Comparison of ENCODE assay signal across 9 cellular contexts in genomic region chr12:131831635-131832041, GRCh38. TPM values are rescaled to one million over a fixed set of nuclear protein-coding genes. Genes with fewer than 3 reads are reported as not detected.
A peak's percentile ranks its signal among the peaks of the same experiment; 100 is the strongest.
DNase-seq lines count a peak whose midpoint lies in the region; ATAC-seq, FAIRE-seq and TF ChIP-seq lines count a peak whose summit lies in the region.
"Had no signal": no experiment of that assay in that cellular context is flagged by ENCODE, and none has a peak within 500 bp of the region (broad histone marks: within the 10 kb centered on the region; RNA-seq: fewer than 3 reads in every experiment).

No MANE protein-coding gene starts in this region.

- H3K9me3 ChIP-seq in breast epithelium (no peaks in the 10 kb centered on the region), mucosa of rectum (ENCODE audit: control insufficient read depth in 2 of 2, low read length in 2 of 2) (no peaks in the 10 kb centered on the region)

- H3K36me3 ChIP-seq in breast epithelium (no peaks in the 10 kb centered on the region), mucosa of rectum (ENCODE audit: control insufficient read depth in 2 of 2, insufficient read depth in 2 of 2, low read length in 2 of 2) (no peaks in the 10 kb centered on the region)

- H3K27ac ChIP-seq in breast epithelium, result peak overlapping the region; percentile 55 to 91
- H3K27ac ChIP-seq in mucosa of rectum (ENCODE audit: low read depth in 2 of 2, low read length in 2 of 2), result peak overlapping the region in 1 of 2 donors; percentile 56

- no peak for TF ChIP-seq CTCF in breast epithelium (IDR thresholded peaks at IDR 0.05)
- no peak for TF ChIP-seq CTCF in D721Med (IDR thresholded peaks at IDR 0.05; ENCODE audit: insufficient read depth, missing control alignments)

- H3K4me1 ChIP-seq in breast epithelium (peaks cover 10 to 11% of the 10 kb centered on the region in 2 donors), mucosa of rectum (ENCODE audit: control insufficient read depth in 2 of 2, insufficient read depth in 2 of 2, low read length in 2 of 2) (peaks cover 4 to 14% of the 10 kb centered on the region in 2 donors)

- no peak overlapping the region for H3K9ac ChIP-seq in mucosa of rectum (ENCODE audit: low read depth in 1 of 2, low read length in 2 of 2)

- intact Hi-C loops in breast epithelium (cut with DNase I; ENCODE audit: low total_unique reads), result no loop called here

- H3K4me3 ChIP-seq in breast epithelium, result peak overlapping the region; percentile 56 to 83 (median 59)
- H3K4me3 ChIP-seq in mucosa of rectum (ENCODE audit: low read length in 2 of 2), result peak overlapping the region; percentile 19 to 38

- TF ChIP-seq POLR2A in breast epithelium (IDR thresholded peaks at IDR 0.05) (no peak), GM18505 (IDR thresholded peaks at IDR 0.05; ENCODE audit: borderline replicate concordance, extremely low read depth, insufficient read depth, insufficient read length) (no peak)

- no peaks in the 10 kb centered on the region for H3K27me3 ChIP-seq in breast epithelium
- peaks cover 23 to 29% of the 10 kb centered on the region in 2 donors for H3K27me3 ChIP-seq in mucosa of rectum (ENCODE audit: control insufficient read depth in 2 of 2, insufficient read depth in 2 of 2, low read length in 2 of 2)

- DNase-seq in AG20443 (ENCODE audit: low spot score) (peak; percentile 77), M059J (ENCODE audit: low read depth) (peak; percentile 83), breast epithelium (ENCODE audit: low spot score in 2 of 2) (no peak), NOMO-1 (lab: John Stamatoyannopoulos, UW; ENCODE audit: unreplicated experiment in 2 of 2) (no peak), D721Med (ENCODE audit: insufficient read length, low spot score) (no peak)
- DNase-seq: NCI-H446 treated with DMSO at 0.1 percent for 48 hours had no signal

- FAIRE-seq in D721Med (lab: Jason Lieb, UNC), result no peak

- no peak for ATAC-seq in GM18505 (IDR thresholded peaks at IDR 0.05; ENCODE audit: unreplicated experiment)
- no peak for ATAC-seq in HG03565 (IDR thresholded peaks at IDR 0.05; ENCODE audit: unreplicated experiment)

RNA-seq across cellular contexts. Expression of gene MMP17, which starts 3.4 kb away (rescaled TPM):
- 8.3 and 10.1 TPM in 2 replicates for total RNA-seq in M059J (2014; rRNA removed; shearing (Covaris generic))
- 10 to 100 TPM in 1 of 3 donors, 1 to 10 TPM in 2; 2.9 to 18.6 (median 4.7) TPM for total RNA-seq in breast epithelium

Comparison
In these comparisons a context has a peak if more than half of its experiments do, and no peak if none do; other contexts are left out.
1. DNase-seq: peak in AG20443 (single experiment) and M059J (single experiment); none in breast epithelium (0 of 2), NOMO-1 (0 of 2) and D721Med (single experiment).